Comparison of ENCODE assay signal across 36 cellular contexts in genomic region chr12:123282111-123282510, GRCh38.
"Had no signal": no experiment of that assay in that cellular context is flagged by ENCODE, and none has a peak within 500 bp of the region (broad histone marks: within the 10 kb centered on the region; RNA-seq: fewer than 3 reads in every experiment).

No MANE protein-coding gene starts in this region.

- H3K27me3 Mint-ChIP-seq: activated CD4-positive, alpha-beta memory T cell treated with anti-CD3 and anti-CD28 coated beads, Interleukin-2, amount 10 ng/mL, durations not matched to agents 7 days and 5 days; activated CD4-positive, alpha-beta T cell treated with anti-CD3 and anti-CD28 coated beads for 36 hours; activated CD4-positive, alpha-beta T cell treated with anti-CD3 and anti-CD28 coated beads, Interleukin-2, amount 10 ng/mL, durations not matched to agents 7 days and 5 days; activated CD8-positive, alpha-beta memory T cell treated with anti-CD3 and anti-CD28 coated beads, Interleukin-2, amount 10 ng/mL, durations not matched to agents 7 days and 5 days; activated naive CD4-positive, alpha-beta T cell treated with anti-CD3 and anti-CD28 coated beads, Interleukin-2, amount 10 ng/mL, durations not matched to agents 7 days and 5 days; activated naive CD4-positive, alpha-beta T cell treated with anti-CD3 and anti-CD28 coated beads, Interleukin-2, amount 50 U/mL, for 24 hours; activated naive CD8-positive, alpha-beta T cell; activated naive CD8-positive, alpha-beta T cell treated with anti-CD3 and anti-CD28 coated beads, Interleukin-2, amount 10 ng/mL, durations not matched to agents 7 days and 5 days; activated naive CD8-positive, alpha-beta T cell treated with anti-CD3 and anti-CD28 coated beads, Interleukin-2, amount 50 U/mL, for 24 hours; activated T-cell treated with anti-CD3 and anti-CD28 coated beads, Interleukin-2, amount 50 U/mL, for 24 hours; activated T-helper 17 cell treated with anti-CD3 and anti-CD28 coated beads, Interleukin-2, amount 50 U/mL, for 72 hours; brain had no signal

- H3K36me3 Mint-ChIP-seq: activated CD8-positive, alpha-beta memory T cell treated with anti-CD3 and anti-CD28 coated beads, Interleukin-2, amount 10 ng/mL, durations not matched to agents 7 days and 5 days; activated naive CD4-positive, alpha-beta T cell treated with anti-CD3 and anti-CD28 coated beads, Interleukin-2, amount 10 ng/mL, durations not matched to agents 7 days and 5 days; activated naive CD4-positive, alpha-beta T cell treated with anti-CD3 and anti-CD28 coated beads, Interleukin-2, amount 50 U/mL, for 24 hours; activated naive CD8-positive, alpha-beta T cell; activated naive CD8-positive, alpha-beta T cell treated with anti-CD3 and anti-CD28 coated beads, Interleukin-2, amount 10 ng/mL, durations not matched to agents 7 days and 5 days; brain had no signal

- H3K36me3 ChIP-seq: ascending aorta, cardiac muscle cell had no signal

- H3K27ac Mint-ChIP-seq: activated CD4-positive, alpha-beta memory T cell treated with anti-CD3 and anti-CD28 coated beads, Interleukin-2, amount 10 ng/mL, durations not matched to agents 7 days and 5 days; activated CD4-positive, alpha-beta T cell treated with anti-CD3 and anti-CD28 coated beads for 36 hours; activated CD4-positive, alpha-beta T cell treated with anti-CD3 and anti-CD28 coated beads, Interleukin-2, amount 10 ng/mL, durations not matched to agents 7 days and 5 days; activated CD8-positive, alpha-beta memory T cell treated with anti-CD3 and anti-CD28 coated beads, Interleukin-2, amount 10 ng/mL, durations not matched to agents 7 days and 5 days; activated CD8-positive, alpha-beta T cell treated with anti-CD3 and anti-CD28 coated beads, Interleukin-2, amount 10 ng/mL, durations not matched to agents 7 days and 5 days; activated naive CD4-positive, alpha-beta T cell treated with anti-CD3 and anti-CD28 coated beads, Interleukin-2, amount 10 ng/mL, durations not matched to agents 7 days and 5 days; activated naive CD4-positive, alpha-beta T cell treated with anti-CD3 and anti-CD28 coated beads, Interleukin-2, amount 50 U/mL, for 24 hours; activated naive CD8-positive, alpha-beta T cell; activated naive CD8-positive, alpha-beta T cell treated with anti-CD3 and anti-CD28 coated beads, Interleukin-2, amount 10 ng/mL, durations not matched to agents 7 days and 5 days; activated naive CD8-positive, alpha-beta T cell treated with anti-CD3 and anti-CD28 coated beads, Interleukin-2, amount 50 U/mL, for 24 hours; activated T-cell treated with anti-CD3 and anti-CD28 coated beads, Interleukin-2, amount 50 U/mL, for 24 hours; activated T-helper 1 cell treated with anti-CD3 and anti-CD28 coated beads, Interleukin-12 subunit alpha, Interleukin-12 subunit beta, Interleukin-2, Interleukin-4 antibody, amounts not matched to agents 30 ng/mL and 10 ng/mL and 1 ng/mL, durations not matched to agents 14 hours and 24 hours and 36 hours; activated T-helper 17 cell treated with anti-CD3 and anti-CD28 coated beads, Interleukin-2, amount 50 U/mL, for 72 hours; T-helper 1 cell treated with Interleukin-12 subunit alpha and Interleukin-12 subunit beta and Interleukin-4 antibody, amounts not matched to agents 30 μg/mL and 1 μg/mL, for 36 hours; T-helper 2 cell treated with Interferon-gamma antibody and Interleukin-4, amounts not matched to agents 5 μg/mL and 100 μg/mL, for 36 hours had no signal

- DNase-seq: activated CD4-positive, alpha-beta memory T cell treated with anti-CD3 and anti-CD28 coated beads, Interleukin-2, amount 10 ng/mL, durations not matched to agents 7 days and 5 days; activated CD4-positive, alpha-beta T cell treated with anti-CD3 and anti-CD28 coated beads for 1 hour; activated CD4-positive, alpha-beta T cell treated with anti-CD3 and anti-CD28 coated beads for 36 hours; activated CD4-positive, alpha-beta T cell treated with anti-CD3 and anti-CD28 coated beads for 48 hours; activated CD4-positive, alpha-beta T cell treated with anti-CD3 and anti-CD28 coated beads, Interleukin-2, amount 10 ng/mL, durations not matched to agents 7 days and 5 days; activated CD4-positive, alpha-beta T cell treated with anti-CD3 and anti-CD28 coated beads, Interleukin-2, amount 50 U/mL, for 48 hours; activated CD4-positive, CD25-positive, alpha-beta regulatory T cell; activated CD8-positive, alpha-beta memory T cell treated with anti-CD3 and anti-CD28 coated beads for 24 hours; activated CD8-positive, alpha-beta memory T cell treated with anti-CD3 and anti-CD28 coated beads, Interleukin-2, amount 10 ng/mL, durations not matched to agents 7 days and 5 days; activated CD8-positive, alpha-beta memory T cell treated with anti-CD3 and anti-CD28 coated beads, Interleukin-2, amount 50 U/mL, for 48 hours; activated CD8-positive, alpha-beta T cell treated with anti-CD3 and anti-CD28 coated beads, Interleukin-2, amount 10 ng/mL, durations not matched to agents 7 days and 5 days; activated gamma-delta T cell treated with Interleukin-2 at 50 U/mL for 16 hours; activated naive CD4-positive, alpha-beta T cell; activated naive CD4-positive, alpha-beta T cell treated with anti-CD3 and anti-CD28 coated beads, Interleukin-2, amount 10 ng/mL, durations not matched to agents 7 days and 5 days; activated naive CD8-positive, alpha-beta T cell treated with anti-CD3 and anti-CD28 coated beads, Interleukin-2, amount 50 U/mL, for 24 hours; activated T-cell treated with anti-CD3 and anti-CD28 coated beads, Interleukin-2, amount 50 U/mL, for 24 hours; activated T-cell treated with anti-CD3 and anti-CD28 coated beads, Interleukin-2, amount 50 U/mL, for 48 hours; amygdala; anterior cingulate cortex; central memory CD4-positive, alpha-beta T cell; SW 1271; T-helper 1 cell; T-helper 2 cell; T-helper 9 cell had no signal

- H3K9me3 ChIP-seq: ascending aorta had no signal

- H3K4me3 Mint-ChIP-seq: activated CD4-positive, alpha-beta memory T cell treated with anti-CD3 and anti-CD28 coated beads, Interleukin-2, amount 10 ng/mL, durations not matched to agents 7 days and 5 days; activated CD4-positive, alpha-beta T cell treated with anti-CD3 and anti-CD28 coated beads for 36 hours; activated CD4-positive, alpha-beta T cell treated with anti-CD3 and anti-CD28 coated beads, Interleukin-2, amount 10 ng/mL, durations not matched to agents 7 days and 5 days; activated CD8-positive, alpha-beta memory T cell treated with anti-CD3 and anti-CD28 coated beads, Interleukin-2, amount 10 ng/mL, durations not matched to agents 7 days and 5 days; activated CD8-positive, alpha-beta T cell treated with anti-CD3 and anti-CD28 coated beads, Interleukin-2, amount 10 ng/mL, durations not matched to agents 7 days and 5 days; activated naive CD4-positive, alpha-beta T cell treated with anti-CD3 and anti-CD28 coated beads, Interleukin-2, amount 10 ng/mL, durations not matched to agents 7 days and 5 days; activated naive CD4-positive, alpha-beta T cell treated with anti-CD3 and anti-CD28 coated beads, Interleukin-2, amount 50 U/mL, for 24 hours; activated naive CD8-positive, alpha-beta T cell; activated naive CD8-positive, alpha-beta T cell treated with anti-CD3 and anti-CD28 coated beads, Interleukin-2, amount 10 ng/mL, durations not matched to agents 7 days and 5 days; activated naive CD8-positive, alpha-beta T cell treated with anti-CD3 and anti-CD28 coated beads, Interleukin-2, amount 50 U/mL, for 24 hours; activated T-cell treated with anti-CD3 and anti-CD28 coated beads, Interleukin-2, amount 50 U/mL, for 24 hours; activated T-helper 1 cell treated with anti-CD3 and anti-CD28 coated beads, Interleukin-12 subunit alpha, Interleukin-12 subunit beta, Interleukin-2, Interleukin-4 antibody, amounts not matched to agents 30 ng/mL and 10 ng/mL and 1 ng/mL, durations not matched to agents 14 hours and 24 hours and 36 hours; activated T-helper 17 cell treated with anti-CD3 and anti-CD28 coated beads, Interleukin-2, amount 50 U/mL, for 72 hours; brain; T-helper 1 cell treated with Interleukin-12 subunit alpha and Interleukin-12 subunit beta and Interleukin-4 antibody, amounts not matched to agents 30 μg/mL and 1 μg/mL, for 36 hours; T-helper 2 cell treated with Interferon-gamma antibody and Interleukin-4, amounts not matched to agents 5 μg/mL and 100 μg/mL, for 36 hours had no signal

- H3K9me3 Mint-ChIP-seq: activated CD4-positive, alpha-beta memory T cell treated with anti-CD3 and anti-CD28 coated beads, Interleukin-2, amount 10 ng/mL, durations not matched to agents 7 days and 5 days; activated CD4-positive, alpha-beta T cell treated with anti-CD3 and anti-CD28 coated beads, Interleukin-2, amount 10 ng/mL, durations not matched to agents 7 days and 5 days; activated naive CD4-positive, alpha-beta T cell treated with anti-CD3 and anti-CD28 coated beads, Interleukin-2, amount 10 ng/mL, durations not matched to agents 7 days and 5 days; activated naive CD4-positive, alpha-beta T cell treated with anti-CD3 and anti-CD28 coated beads, Interleukin-2, amount 50 U/mL, for 24 hours; activated naive CD8-positive, alpha-beta T cell treated with anti-CD3 and anti-CD28 coated beads, Interleukin-2, amount 10 ng/mL, durations not matched to agents 7 days and 5 days; activated naive CD8-positive, alpha-beta T cell treated with anti-CD3 and anti-CD28 coated beads, Interleukin-2, amount 50 U/mL, for 24 hours; activated T-cell treated with anti-CD3 and anti-CD28 coated beads, Interleukin-2, amount 50 U/mL, for 24 hours; activated T-helper 1 cell treated with anti-CD3 and anti-CD28 coated beads, Interleukin-12 subunit alpha, Interleukin-12 subunit beta, Interleukin-2, Interleukin-4 antibody, amounts not matched to agents 30 ng/mL and 10 ng/mL and 1 ng/mL, durations not matched to agents 14 hours and 24 hours and 36 hours; brain; T-helper 1 cell treated with Interleukin-12 subunit alpha and Interleukin-12 subunit beta and Interleukin-4 antibody, amounts not matched to agents 30 μg/mL and 1 μg/mL, for 36 hours; T-helper 2 cell treated with Interferon-gamma antibody and Interleukin-4, amounts not matched to agents 5 μg/mL and 100 μg/mL, for 36 hours had no signal

- ATAC-seq: activated CD4-positive, alpha-beta T cell treated with anti-CD3 and anti-CD28 coated beads for 36 hours; activated CD4-positive, CD25-positive, alpha-beta regulatory T cell treated with anti-CD3 and anti-CD28 coated beads, Interleukin-2, amount 50 U/mL, for 24 hours; activated CD8-positive, alpha-beta memory T cell treated with anti-CD3 and anti-CD28 coated beads, Interleukin-2, amount 10 ng/mL, durations not matched to agents 7 days and 5 days; activated CD8-positive, alpha-beta T cell treated with anti-CD3 and anti-CD28 coated beads, Interleukin-2, amount 10 ng/mL, durations not matched to agents 7 days and 5 days; activated naive CD8-positive, alpha-beta T cell treated with anti-CD3 and anti-CD28 coated beads, Interleukin-2, amount 50 U/mL, for 24 hours; activated T-helper 17 cell treated with anti-CD3 and anti-CD28 coated beads, Interleukin-2, amount 50 U/mL, for 72 hours had no signal

- H3K4me3 ChIP-seq: ascending aorta, cardiac muscle cell had no signal

- H3K4me1 ChIP-seq: ascending aorta had no signal

- H3K27me3 ChIP-seq: ascending aorta, cardiac muscle cell had no signal

- H3K27ac ChIP-seq: ascending aorta, cardiac muscle cell, VCaP had no signal
